8 cellular contexts compared by ENCODE assay signal in genomic region chr10:3783721-3784432, GRCh38. TPM values are rescaled to one million over a fixed set of nuclear protein-coding genes. Genes with fewer than 3 reads are reported as not detected.
DNase-seq lines count a peak whose midpoint lies in the region; ATAC-seq and TF ChIP-seq lines count a peak whose summit lies in the region.

No MANE protein-coding gene starts in this region.

- CTCF ChIA-PET in naive thymus-derived CD4-positive, alpha-beta T cell (lab: Charles Lee): interaction anchor here (1.2 to 1.5 kb wide), 3 partner anchors 18 to 331 kb away, joined by 3 read pairs; no protein-coding TSS in a partner anchor

- POLR2A ChIA-PET in naive thymus-derived CD4-positive, alpha-beta T cell (lab: Charles Lee): interaction anchor here (0.7 to 6.6 kb wide), 42 partner anchors 9 to 612 kb away, joined by 3 to 401 read pairs (median 5); partner anchors contain the start of gene PITRM1

- peaks cover 5% of the 10 kb centered on the region for H4K20me1 ChIP-seq in fibroblast of lung (ENCODE audit: control insufficient read depth, extremely low read depth, insufficient read depth, low read length)

- peaks cover 15% of the 10 kb centered on the region for H3K4me1 ChIP-seq in fibroblast of lung (ENCODE audit: control insufficient read depth, extremely low read depth, insufficient read depth, low read length)
- peaks cover 36 to 43% of the 10 kb centered on the region in 2 donors for H3K4me1 ChIP-seq in naive thymus-derived CD4-positive, alpha-beta T cell (ENCODE audit: control insufficient read depth in 2 of 2, insufficient read depth in 2 of 2, low read length in 2 of 2)

- peak overlapping the region; percentile 86 to 99 (median 96) for H3K4me3 Mint-ChIP-seq in naive thymus-derived CD4-positive, alpha-beta T cell

- peak overlapping the region; percentile 86 to 99 (median 98) for H3K4me3 ChIP-seq in fibroblast of lung (replicated peaks in 1 of 4; ENCODE audit: control extremely low read depth in 1 of 4, insufficient read depth in 1 of 4, low read depth in 3 of 4, low read length in 4 of 4)
- peak overlapping the region; percentile 92 for H3K4me3 ChIP-seq in naive thymus-derived CD4-positive, alpha-beta T cell (ENCODE audit: low read length)

- peaks cover 31% of the 10 kb centered on the region for H3K36me3 ChIP-seq in fibroblast of lung (ENCODE audit: control insufficient read depth, insufficient read depth, low read length)
- peaks cover 4 to 41% (median 32%) of the 10 kb centered on the region in 3 experiments for H3K36me3 ChIP-seq in naive thymus-derived CD4-positive, alpha-beta T cell (ENCODE audit: control insufficient read depth in 2 of 3, insufficient read depth in 3 of 3, low read length in 3 of 3)

- DNase-seq in SKM-1 treated with dmso at 0.1 percent for 144 hours (lab: John Stamatoyannopoulos, UW; ENCODE audit: unreplicated experiment) (peak; percentile 51), SKM-1 (lab: John Stamatoyannopoulos, UW; ENCODE audit: unreplicated experiment) (no peak), NCI-H2171 treated with DMSO at 0.1 percent for 48 hours (lab: John Stamatoyannopoulos, UW) (peak; percentile 66), fibroblast of lung (ENCODE audit: low read depth in 2 of 2) (peak; percentile 69 to 75)
- peak; percentile 66 for DNase-seq in activated CD8-positive, alpha-beta memory T cell treated with anti-CD3 and anti-CD28 coated beads, Interleukin-2, amount 50 U/mL, for 48 hours
- peak in 7 of 9 donors; percentile 60 to 87 (median 77) for DNase-seq in naive thymus-derived CD4-positive, alpha-beta T cell

- H3K9ac ChIP-seq in fibroblast of lung (ENCODE audit: insufficient read depth, low read length): peak overlapping the region; percentile 99

- peak overlapping the region; percentile 27 for H3K4me2 ChIP-seq in fibroblast of lung (ENCODE audit: extremely low read depth, insufficient read depth, low read length)

- peaks cover 35 to 65% (median 48%) of the 10 kb centered on the region in 7 donors for H3K4me1 Mint-ChIP-seq in naive thymus-derived CD4-positive, alpha-beta T cell

- H3K9me3 ChIP-seq in fibroblast of lung (ENCODE audit: control insufficient read depth, insufficient read depth, low read depth, low read length): no peaks in the 10 kb centered on the region
- no peaks in the 10 kb centered on the region for H3K9me3 ChIP-seq in naive thymus-derived CD4-positive, alpha-beta T cell (ENCODE audit: control insufficient read depth in 2 of 3, low read length in 3 of 3)

- H3K36me3 Mint-ChIP-seq in naive thymus-derived CD4-positive, alpha-beta T cell: peaks cover 19 to 49% (median 24%) of the 10 kb centered on the region in 5 donors

- no peak overlapping the region for H2AFZ ChIP-seq in fibroblast of lung (ENCODE audit: low read length)

- intact Hi-C loops in naive thymus-derived CD4-positive, alpha-beta T cell (cut with micrococcal nuclease): loop anchor here (1.0 to 10.0 kb wide), 11 partner anchors 19 to 871 kb away; partner anchors contain the start of gene PITRM1 (in 1 of the 2)

- peaks cover 0 to 10% (median 0%) of the 10 kb centered on the region in 11 donors for H3K9me3 Mint-ChIP-seq in naive thymus-derived CD4-positive, alpha-beta T cell

- H3K79me2 ChIP-seq in fibroblast of lung (ENCODE audit: control insufficient read depth, insufficient read depth, low read length): peaks cover 65% of the 10 kb centered on the region

- peak overlapping the region; percentile 99 for H3K27ac ChIP-seq in fibroblast of lung (ENCODE audit: insufficient read depth, low read length)
- H3K27ac ChIP-seq in naive thymus-derived CD4-positive, alpha-beta T cell (ENCODE audit: low read depth, low read length): peak overlapping the region; percentile 95

- H3K27ac Mint-ChIP-seq in naive thymus-derived CD4-positive, alpha-beta T cell: peak overlapping the region; percentile 98 to 99 (median 99)

- TF ChIP-seq CTCF in fibroblast of lung (conservative IDR thresholded peaks at IDR 0.05 in 1 of 2, IDR thresholded peaks at IDR 0.05 in 1 of 2; ENCODE audit: low read depth in 1 of 2, low read length in 2 of 2): no peak

- ATAC-seq in naive thymus-derived CD4-positive, alpha-beta T cell: no peak
- ATAC-seq in GM18909 (IDR thresholded peaks at IDR 0.05; ENCODE audit: poor library complexity, unreplicated experiment): no peak
- no peak for ATAC-seq in HG02610 (IDR thresholded peaks at IDR 0.05; ENCODE audit: unreplicated experiment)

- H3K27me3 ChIP-seq in fibroblast of lung (ENCODE audit: control insufficient read depth, insufficient read depth, low read length): no peaks in the 10 kb centered on the region
- H3K27me3 ChIP-seq in naive thymus-derived CD4-positive, alpha-beta T cell (ENCODE audit: control insufficient read depth in 2 of 2, insufficient read depth in 2 of 2, low read length in 2 of 2): no peaks in the 10 kb centered on the region

- peaks cover 0 to 12% (median 0%) of the 10 kb centered on the region in 5 donors for H3K27me3 Mint-ChIP-seq in naive thymus-derived CD4-positive, alpha-beta T cell

RNA-seq across cellular contexts. Expression of gene KLF6, which starts 1.1 kb away (rescaled TPM):
- 39.0 and 96.1 TPM in 2 replicates for total RNA-seq in fibroblast of lung
- 105 and 140 TPM in 2 replicates for polyA plus RNA-seq in fibroblast of lung
- 81.6 and 107 TPM in 2 replicates for polyA plus RNA-seq in fibroblast of lung (2012)
- 181 and 546 TPM in 2 replicates for polyA minus RNA-seq in fibroblast of lung (ENCODE audit: low replicate concordance)
- total RNA-seq in naive thymus-derived CD4-positive, alpha-beta T cell: 1,000 to 10,000 TPM in 1 of 5 experiments, 100 to 1,000 TPM in 4; 142 to 1,870 (median 168) TPM
- 100 to 1,000 TPM; 153 to 190 TPM for polyA plus RNA-seq in naive thymus-derived CD4-positive, alpha-beta T cell
